ENCODE assay signal across 23 cellular contexts in genomic region chr1:209065350-209065749, GRCh38.
A peak's percentile ranks its signal among the peaks of the same experiment; 100 is the strongest.
DNase-seq lines count a peak whose midpoint lies in the region; ATAC-seq and TF ChIP-seq lines count a peak whose summit lies in the region.
"Had no signal": no experiment of that assay in that cellular context is flagged by ENCODE, and none has a peak within 500 bp of the region (broad histone marks: within the 10 kb centered on the region; RNA-seq: fewer than 3 reads in every experiment).

No MANE protein-coding gene starts in this region.

- H3K4me2 ChIP-seq in neural progenitor cell (peak overlapping the region; percentile 66), trophoblast cell (ENCODE audit: low read length) (no peak overlapping the region), MM.1S (ENCODE audit: low read depth, low read length) (no peak overlapping the region)
- H3K4me2 ChIP-seq: A549 had no signal

- peak overlapping the region; percentile 68 for H2BK120ac ChIP-seq in trophoblast cell (ENCODE audit: insufficient read depth, low read length, poor library complexity)

- H3K4me1 ChIP-seq in neural progenitor cell = peaks cover 35% of the 10 kb centered on the region
- H3K4me1 ChIP-seq in trophoblast cell (ENCODE audit: control insufficient read depth in 1 of 2, insufficient read depth in 2 of 2, low read length in 2 of 2) = peaks cover 20 to 21% of the 10 kb centered on the region in 2 experiments
- H3K4me1 ChIP-seq in MM.1S (ENCODE audit: low read length) = peaks cover 30% of the 10 kb centered on the region
- H3K4me1 ChIP-seq: A549 had no signal

- no peak overlapping the region for H3K4me3 Mint-ChIP-seq in neural progenitor cell
- H3K4me3 Mint-ChIP-seq: CD14-positive monocyte; CD4-positive, alpha-beta T cell; CD8-positive, alpha-beta memory T cell; HFFc6 had no signal

- no peaks in the 10 kb centered on the region for H3K36me3 ChIP-seq in neural progenitor cell
- H3K36me3 ChIP-seq in trophoblast cell (ENCODE audit: control insufficient read depth in 1 of 2, insufficient read depth in 2 of 2, low read length in 2 of 2) = no peaks in the 10 kb centered on the region
- H3K36me3 ChIP-seq in MM.1S (replicated peaks; ENCODE audit: insufficient read depth, low read length) = no peaks in the 10 kb centered on the region
- H3K36me3 ChIP-seq: BE2C; BLaER1 treated with 17β-estradiol and CSF1 and Interleukin-3, amounts not matched to agents 10 nM and 100 nM had no signal

- no peak overlapping the region for H2AFZ ChIP-seq in neural progenitor cell (replicated peaks)
- no peak overlapping the region for H2AFZ ChIP-seq in trophoblast cell (ENCODE audit: insufficient read depth, low read length, poor library complexity)
- H2AFZ ChIP-seq in MM.1S (ENCODE audit: low read length) = no peak overlapping the region

- peaks cover 21% of the 10 kb centered on the region for H3K4me1 Mint-ChIP-seq in neural progenitor cell
- H3K4me1 Mint-ChIP-seq: CD14-positive monocyte; CD8-positive, alpha-beta memory T cell had no signal

- TF ChIP-seq CTCF in neural progenitor cell (IDR thresholded peaks at IDR 0.05) (no peak), MM.1S (IDR thresholded peaks at IDR 0.05; ENCODE audit: low read length) (no peak)

- H3K18ac ChIP-seq in trophoblast cell (ENCODE audit: low read length) = no peak overlapping the region

- WGBS in trophoblast cell (ENCODE audit: extremely low coverage, insufficient coverage, insufficient read length) = no CpG with 5 or more reads among the region's 3 CpGs

- no peak overlapping the region for H3K4ac ChIP-seq in trophoblast cell (ENCODE audit: low read depth, low read length)

- peak overlapping the region; percentile 41 for H2BK12ac ChIP-seq in trophoblast cell (ENCODE audit: low read length)

- no peaks in the 10 kb centered on the region for H3K79me2 ChIP-seq in neural progenitor cell (ENCODE audit: low read depth)
- no peaks in the 10 kb centered on the region for H3K79me2 ChIP-seq in trophoblast cell (ENCODE audit: control insufficient read depth, insufficient read depth, low read length, poor library complexity)
- H3K79me2 ChIP-seq in MM.1S (ENCODE audit: low read length) = no peaks in the 10 kb centered on the region

- CTCF ChIA-PET in HEK293T (lab: Yijun Ruan, JAX) = no interaction called here

- peaks cover 13% of the 10 kb centered on the region for H3K79me1 ChIP-seq in trophoblast cell (ENCODE audit: low read length)

- H3K9ac ChIP-seq in neural progenitor cell (no peak overlapping the region), trophoblast cell (ENCODE audit: low read length) (no peak overlapping the region), MM.1S (ENCODE audit: low read length) (no peak overlapping the region)
- H3K9ac ChIP-seq: BLaER1 treated with 17β-estradiol and CSF1 and Interleukin-3, amounts not matched to agents 10 nM and 100 nM had no signal

- H3K9me3 ChIP-seq in neural progenitor cell (ENCODE audit: low read depth) (no peaks in the 10 kb centered on the region), trophoblast cell (ENCODE audit: insufficient read depth, low read depth, low read length) (no peaks in the 10 kb centered on the region), MM.1S (replicated peaks; ENCODE audit: insufficient read depth, low read length) (no peaks in the 10 kb centered on the region)
- H3K9me3 ChIP-seq: A549; BE2C; BLaER1 treated with 17β-estradiol and CSF1 and Interleukin-3, amounts not matched to agents 10 nM and 100 nM had no signal

- POLR2A ChIA-PET in HEK293T (lab: Yijun Ruan, JAX) = no interaction called here

- H3K36me3 Mint-ChIP-seq in neural progenitor cell = no peaks in the 10 kb centered on the region
- H3K36me3 Mint-ChIP-seq: CD14-positive monocyte; CD8-positive, alpha-beta memory T cell had no signal

- no peak overlapping the region for H4K12ac ChIP-seq in trophoblast cell (ENCODE audit: low read depth, low read length)

- no peak overlapping the region for H2AK5ac ChIP-seq in trophoblast cell (ENCODE audit: low read length)

- H3K27ac ChIP-seq in neural progenitor cell (no peak overlapping the region), trophoblast cell (ENCODE audit: low read depth, low read length) (peak overlapping the region; percentile 55), MM.1S (ENCODE audit: low read length) (no peak overlapping the region)
- H3K27ac ChIP-seq: A549; BLaER1 treated with 17β-estradiol and CSF1 and Interleukin-3, amounts not matched to agents 10 nM and 100 nM had no signal

- no peaks in the 10 kb centered on the region for H3K9me3 Mint-ChIP-seq in neural progenitor cell
- H3K9me3 Mint-ChIP-seq: CD14-positive monocyte; CD4-positive, alpha-beta T cell; CD8-positive, alpha-beta memory T cell; HFFc6 had no signal

- no peak overlapping the region for H3K4me3 ChIP-seq in neural progenitor cell
- no peak overlapping the region for H3K4me3 ChIP-seq in trophoblast cell (ENCODE audit: low read depth, low read length)
- no peak overlapping the region for H3K4me3 ChIP-seq in MM.1S (ENCODE audit: low read length)
- H3K4me3 ChIP-seq: A549; BLaER1 treated with 17β-estradiol and CSF1 and Interleukin-3, amounts not matched to agents 10 nM and 100 nM had no signal

- H2BK5ac ChIP-seq in trophoblast cell (ENCODE audit: low read depth, low read length, poor library complexity) = peak overlapping the region; percentile 68

- no peak overlapping the region for H3K27ac Mint-ChIP-seq in neural progenitor cell
- H3K27ac Mint-ChIP-seq: CD14-positive monocyte; CD4-positive, alpha-beta T cell; CD8-positive, alpha-beta memory T cell; HFFc6 had no signal

- DNase-seq in HEK293T (ENCODE audit: extremely low spot score) = no peak
- peak; percentile 80 for DNase-seq in left kidney (ENCODE audit: low read depth, low spot score)
- no peak for DNase-seq in neural progenitor cell (ENCODE audit: low spot score)
- no peak for DNase-seq in trophoblast cell
- DNase-seq in middle frontal gyrus (ENCODE audit: extremely low spot score, low spot score) = no peak
- DNase-seq in MM.1S = no peak
- DNase-seq: 8988T; ACHN; AML-193; BE2C; CD4-positive, alpha-beta T cell; CD8-positive, alpha-beta memory T cell; DMS 273 treated with DMSO at 0.1 percent for 48 hours; DMS79 treated with DMSO at 0.1 percent for 48 hours; GF-D8; GOT3; HCEC 1CT; HFFc6 had no signal

- peak overlapping the region; percentile 32 for H4K8ac ChIP-seq in trophoblast cell (ENCODE audit: low read depth, low read length)

- peak overlapping the region; percentile 69 for H3K14ac ChIP-seq in trophoblast cell (ENCODE audit: low read length)

- no peaks in the 10 kb centered on the region for H3K27me3 Mint-ChIP-seq in neural progenitor cell (ENCODE audit: insufficient read depth, low read depth)

- H4K20me1 ChIP-seq in neural progenitor cell (ENCODE audit: low read depth) = no peaks in the 10 kb centered on the region
- no peaks in the 10 kb centered on the region for H4K20me1 ChIP-seq in MM.1S (ENCODE audit: insufficient read depth, low read length)
- H4K20me1 ChIP-seq: BLaER1 treated with 17β-estradiol and CSF1 and Interleukin-3, amounts not matched to agents 10 nM and 100 nM had no signal

- H3K27me3 ChIP-seq in neural progenitor cell (no peaks in the 10 kb centered on the region), trophoblast cell (ENCODE audit: insufficient read depth, low read length) (no peaks in the 10 kb centered on the region), MM.1S (replicated peaks; ENCODE audit: insufficient read depth, low read length) (no peaks in the 10 kb centered on the region)
- H3K27me3 ChIP-seq: BE2C; BLaER1 treated with 17β-estradiol and CSF1 and Interleukin-3, amounts not matched to agents 10 nM and 100 nM had no signal

- H3F3A ChIP-seq in neural progenitor cell (ENCODE audit: low read depth) = peaks cover 7% of the 10 kb centered on the region
- H3F3A ChIP-seq in MM.1S (ENCODE audit: insufficient read depth, low read length) = no peaks in the 10 kb centered on the region

- ATAC-seq in HG02973 (IDR thresholded peaks at IDR 0.05; ENCODE audit: unreplicated experiment) (no peak), GM19455 (IDR thresholded peaks at IDR 0.05; ENCODE audit: unreplicated experiment) (no peak)
- ATAC-seq: A549 had no signal

- no peak overlapping the region for H3K23ac ChIP-seq in trophoblast cell (ENCODE audit: low read length)

- H4K91ac ChIP-seq in trophoblast cell (ENCODE audit: low read depth, low read length) = peak overlapping the region; percentile 80

- no peaks in the 10 kb centered on the region for H3K9me2 ChIP-seq in MM.1S (replicated peaks; ENCODE audit: insufficient read depth, low read length)

TF ChIP-seq in HEK293T, 16 proteins besides CTCF, POLR2A, EP300 and RAD21:
- TF ChIP-seq ARNT (IDR thresholded peaks at IDR 0.05) (no peak), PKNOX1 (IDR thresholded peaks at IDR 0.05) (peak; percentile 26; the same call in 1 of the 2 replicates)
